Comparison of ENCODE assay signal across 2 cellular contexts in the genomic region with DNA sequence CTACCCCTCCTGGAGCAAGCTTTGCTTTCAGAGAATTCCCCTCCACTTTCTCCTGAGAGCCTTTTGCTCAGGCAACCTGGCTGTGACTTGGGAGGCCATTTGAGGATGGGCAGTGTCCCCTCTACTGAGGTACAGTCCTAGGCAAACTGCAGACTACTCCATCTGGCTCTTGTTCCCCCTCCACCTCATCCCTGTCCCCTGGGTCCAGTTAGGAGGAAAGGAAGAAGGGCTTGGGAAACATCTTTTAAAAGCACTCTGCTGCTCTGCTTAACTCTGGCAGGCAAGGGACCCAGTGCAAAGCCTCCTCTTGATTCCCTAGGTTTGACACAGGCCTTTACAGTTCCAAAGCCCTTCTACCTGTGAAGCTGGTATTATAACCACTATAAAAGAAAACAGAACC.
TF ChIP-seq lines count a peak whose summit lies in the region.

No MANE protein-coding gene starts in this region.

TF ChIP-seq in SK-N-SH, 30 proteins besides CTCF, POLR2A, EP300 and RAD21 (continued from another document):
- TF ChIP-seq FOSL2 (IDR thresholded peaks at IDR 0.05; ENCODE audit: borderline replicate concordance, low read depth) (no peak), MXI1 (IDR thresholded peaks at IDR 0.05; ENCODE audit: low read depth, low read length) (no peak)

TF ChIP-seq in SK-N-SH treated with all-trans-retinoic acid at 6 μM for 48 hours, 23 proteins besides CTCF, POLR2A, EP300 and RAD21 (continued from another document):
- no peak for TF ChIP-seq ZNF70 (CRISPR knock-in tag; IDR thresholded peaks at IDR 0.05)
- no peak for TF ChIP-seq ZFP30 (CRISPR knock-in tag; IDR thresholded peaks at IDR 0.05)
- TF ChIP-seq, protein P1, sequence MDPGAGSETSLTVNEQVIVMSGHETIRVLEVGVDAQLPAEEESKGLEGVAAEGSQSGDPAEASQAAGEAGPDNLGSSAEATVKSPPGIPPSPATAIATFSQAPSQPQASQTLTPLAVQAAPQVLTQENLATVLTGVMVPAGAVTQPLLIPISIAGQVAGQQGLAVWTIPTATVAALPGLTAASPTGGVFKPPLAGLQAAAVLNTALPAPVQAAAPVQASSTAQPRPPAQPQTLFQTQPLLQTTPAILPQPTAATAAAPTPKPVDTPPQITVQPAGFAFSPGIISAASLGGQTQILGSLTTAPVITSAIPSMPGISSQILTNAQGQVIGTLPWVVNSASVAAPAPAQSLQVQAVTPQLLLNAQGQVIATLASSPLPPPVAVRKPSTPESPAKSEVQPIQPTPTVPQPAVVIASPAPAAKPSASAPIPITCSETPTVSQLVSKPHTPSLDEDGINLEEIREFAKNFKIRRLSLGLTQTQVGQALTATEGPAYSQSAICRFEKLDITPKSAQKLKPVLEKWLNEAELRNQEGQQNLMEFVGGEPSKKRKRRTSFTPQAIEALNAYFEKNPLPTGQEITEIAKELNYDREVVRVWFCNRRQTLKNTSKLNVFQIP (CRISPR knock-in tag; IDR thresholded peaks at IDR 0.05; ENCODE audit: borderline replicate concordance, low read depth), result no peak
- TF ChIP-seq, protein P2, sequence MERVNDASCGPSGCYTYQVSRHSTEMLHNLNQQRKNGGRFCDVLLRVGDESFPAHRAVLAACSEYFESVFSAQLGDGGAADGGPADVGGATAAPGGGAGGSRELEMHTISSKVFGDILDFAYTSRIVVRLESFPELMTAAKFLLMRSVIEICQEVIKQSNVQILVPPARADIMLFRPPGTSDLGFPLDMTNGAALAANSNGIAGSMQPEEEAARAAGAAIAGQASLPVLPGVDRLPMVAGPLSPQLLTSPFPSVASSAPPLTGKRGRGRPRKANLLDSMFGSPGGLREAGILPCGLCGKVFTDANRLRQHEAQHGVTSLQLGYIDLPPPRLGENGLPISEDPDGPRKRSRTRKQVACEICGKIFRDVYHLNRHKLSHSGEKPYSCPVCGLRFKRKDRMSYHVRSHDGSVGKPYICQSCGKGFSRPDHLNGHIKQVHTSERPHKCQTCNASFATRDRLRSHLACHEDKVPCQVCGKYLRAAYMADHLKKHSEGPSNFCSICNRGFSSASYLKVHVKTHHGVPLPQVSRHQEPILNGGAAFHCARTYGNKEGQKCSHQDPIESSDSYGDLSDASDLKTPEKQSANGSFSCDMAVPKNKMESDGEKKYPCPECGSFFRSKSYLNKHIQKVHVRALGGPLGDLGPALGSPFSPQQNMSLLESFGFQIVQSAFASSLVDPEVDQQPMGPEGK (CRISPR knock-in tag; IDR thresholded peaks at IDR 0.05; ENCODE audit: borderline replicate concordance), result no peak
- TF ChIP-seq SNAI2 (CRISPR knock-in tag; IDR thresholded peaks at IDR 0.05), result no peak
- TF ChIP-seq BACH2 (CRISPR knock-in tag; IDR thresholded peaks at IDR 0.05; ENCODE audit: borderline replicate concordance), result no peak
- TF ChIP-seq, protein P3, sequence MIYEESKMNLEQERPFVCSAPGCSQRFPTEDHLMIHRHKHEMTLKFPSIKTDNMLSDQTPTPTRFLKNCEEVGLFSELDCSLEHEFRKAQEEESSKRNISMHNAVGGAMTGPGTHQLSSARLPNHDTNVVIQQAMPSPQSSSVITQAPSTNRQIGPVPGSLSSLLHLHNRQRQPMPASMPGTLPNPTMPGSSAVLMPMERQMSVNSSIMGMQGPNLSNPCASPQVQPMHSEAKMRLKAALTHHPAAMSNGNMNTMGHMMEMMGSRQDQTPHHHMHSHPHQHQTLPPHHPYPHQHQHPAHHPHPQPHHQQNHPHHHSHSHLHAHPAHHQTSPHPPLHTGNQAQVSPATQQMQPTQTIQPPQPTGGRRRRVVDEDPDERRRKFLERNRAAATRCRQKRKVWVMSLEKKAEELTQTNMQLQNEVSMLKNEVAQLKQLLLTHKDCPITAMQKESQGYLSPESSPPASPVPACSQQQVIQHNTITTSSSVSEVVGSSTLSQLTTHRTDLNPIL (CRISPR knock-in tag; IDR thresholded peaks at IDR 0.05; ENCODE audit: low read depth), result no peak
- TF ChIP-seq, protein P4, sequence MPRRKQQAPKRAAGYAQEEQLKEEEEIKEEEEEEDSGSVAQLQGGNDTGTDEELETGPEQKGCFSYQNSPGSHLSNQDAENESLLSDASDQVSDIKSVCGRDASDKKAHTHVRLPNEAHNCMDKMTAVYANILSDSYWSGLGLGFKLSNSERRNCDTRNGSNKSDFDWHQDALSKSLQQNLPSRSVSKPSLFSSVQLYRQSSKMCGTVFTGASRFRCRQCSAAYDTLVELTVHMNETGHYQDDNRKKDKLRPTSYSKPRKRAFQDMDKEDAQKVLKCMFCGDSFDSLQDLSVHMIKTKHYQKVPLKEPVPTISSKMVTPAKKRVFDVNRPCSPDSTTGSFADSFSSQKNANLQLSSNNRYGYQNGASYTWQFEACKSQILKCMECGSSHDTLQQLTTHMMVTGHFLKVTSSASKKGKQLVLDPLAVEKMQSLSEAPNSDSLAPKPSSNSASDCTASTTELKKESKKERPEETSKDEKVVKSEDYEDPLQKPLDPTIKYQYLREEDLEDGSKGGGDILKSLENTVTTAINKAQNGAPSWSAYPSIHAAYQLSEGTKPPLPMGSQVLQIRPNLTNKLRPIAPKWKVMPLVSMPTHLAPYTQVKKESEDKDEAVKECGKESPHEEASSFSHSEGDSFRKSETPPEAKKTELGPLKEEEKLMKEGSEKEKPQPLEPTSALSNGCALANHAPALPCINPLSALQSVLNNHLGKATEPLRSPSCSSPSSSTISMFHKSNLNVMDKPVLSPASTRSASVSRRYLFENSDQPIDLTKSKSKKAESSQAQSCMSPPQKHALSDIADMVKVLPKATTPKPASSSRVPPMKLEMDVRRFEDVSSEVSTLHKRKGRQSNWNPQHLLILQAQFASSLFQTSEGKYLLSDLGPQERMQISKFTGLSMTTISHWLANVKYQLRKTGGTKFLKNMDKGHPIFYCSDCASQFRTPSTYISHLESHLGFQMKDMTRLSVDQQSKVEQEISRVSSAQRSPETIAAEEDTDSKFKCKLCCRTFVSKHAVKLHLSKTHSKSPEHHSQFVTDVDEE (CRISPR knock-in tag; IDR thresholded peaks at IDR 0.05), result no peak
